In genomic region chrX:2135421-2135820, GRCh38 we compare ENCODE assay signal across 38 cellular contexts.
"Had no signal": no experiment of that assay in that cellular context is flagged by ENCODE, and none has a peak within 500 bp of the region (broad histone marks: within the 10 kb centered on the region; RNA-seq: fewer than 3 reads in every experiment).

No MANE protein-coding gene starts in this region.

- H3K27me3 Mint-ChIP-seq: activated naive CD4-positive, alpha-beta T cell treated with anti-CD3 and anti-CD28 coated beads, Interleukin-2, amount 10 ng/mL, durations not matched to agents 7 days and 5 days; activated naive CD4-positive, alpha-beta T cell treated with anti-CD3 and anti-CD28 coated beads, Interleukin-2, amount 50 U/mL, for 24 hours; activated naive CD8-positive, alpha-beta T cell treated with anti-CD3 and anti-CD28 coated beads for 36 hours; activated naive CD8-positive, alpha-beta T cell treated with anti-CD3 and anti-CD28 coated beads, Interleukin-2, amount 10 ng/mL, durations not matched to agents 7 days and 5 days; activated T-helper 17 cell treated with anti-CD3 and anti-CD28 coated beads, Interleukin-2, amount 50 U/mL, for 72 hours; central memory CD8-positive, alpha-beta T cell had no signal

- ATAC-seq: activated naive CD4-positive, alpha-beta T cell treated with anti-CD3 and anti-CD28 coated beads, Interleukin-2, amount 50 U/mL, for 72 hours; activated naive CD8-positive, alpha-beta T cell treated with anti-CD3 and anti-CD28 coated beads, Interleukin-2, amount 50 U/mL, for 24 hours; activated T-cell treated with anti-CD3 and anti-CD28 coated beads, Interleukin-2, amount 50 U/mL, for 4 hours; activated T-cell treated with anti-CD3 and anti-CD28 coated beads, Interleukin-2, amount 50 U/mL, for 72 hours; activated T-helper 17 cell treated with anti-CD3 and anti-CD28 coated beads, Interleukin-2, amount 50 U/mL, for 72 hours; body of pancreas had no signal

- H3K27ac ChIP-seq: adrenal gland, ascending aorta, body of pancreas, brain microvascular endothelial cell, breast epithelium, cardiac muscle cell had no signal

- H3K36me3 Mint-ChIP-seq: activated naive CD4-positive, alpha-beta T cell treated with anti-CD3 and anti-CD28 coated beads, Interleukin-2, amount 10 ng/mL, durations not matched to agents 7 days and 5 days; activated naive CD8-positive, alpha-beta T cell treated with anti-CD3 and anti-CD28 coated beads for 36 hours; activated naive CD8-positive, alpha-beta T cell treated with anti-CD3 and anti-CD28 coated beads, Interleukin-2, amount 10 ng/mL, durations not matched to agents 7 days and 5 days had no signal

- H3K9me3 ChIP-seq: adrenal gland, ascending aorta, body of pancreas, breast epithelium had no signal

- H3K36me3 ChIP-seq: adrenal gland, ascending aorta, brain microvascular endothelial cell, breast epithelium, cardiac muscle cell had no signal

- H3K4me3 ChIP-seq: adrenal gland, ascending aorta, body of pancreas, breast epithelium, cardiac muscle cell had no signal

- H3K27ac Mint-ChIP-seq: activated naive CD4-positive, alpha-beta T cell treated with anti-CD3 and anti-CD28 coated beads for 36 hours; activated naive CD4-positive, alpha-beta T cell treated with anti-CD3 and anti-CD28 coated beads, Interleukin-2, amount 10 ng/mL, durations not matched to agents 7 days and 5 days; activated naive CD4-positive, alpha-beta T cell treated with anti-CD3 and anti-CD28 coated beads, Interleukin-2, amount 50 U/mL, for 24 hours; activated naive CD4-positive, alpha-beta T cell treated with anti-CD3 and anti-CD28 coated beads, Interleukin-2, amount 50 U/mL, for 72 hours; activated naive CD8-positive, alpha-beta T cell; activated naive CD8-positive, alpha-beta T cell treated with anti-CD3 and anti-CD28 coated beads for 36 hours; activated naive CD8-positive, alpha-beta T cell treated with anti-CD3 and anti-CD28 coated beads, Interleukin-2, amount 10 ng/mL, durations not matched to agents 7 days and 5 days; activated naive CD8-positive, alpha-beta T cell treated with anti-CD3 and anti-CD28 coated beads, Interleukin-2, amount 50 U/mL, for 24 hours; activated T-cell treated with anti-CD3 and anti-CD28 coated beads, Interleukin-2, amount 50 U/mL, for 72 hours; activated T-helper 1 cell treated with anti-CD3 and anti-CD28 coated beads, Interleukin-12 subunit alpha, Interleukin-12 subunit beta, Interleukin-2, Interleukin-4 antibody, amounts not matched to agents 30 ng/mL and 10 ng/mL and 1 ng/mL, durations not matched to agents 14 hours and 24 hours and 36 hours; activated T-helper 17 cell treated with anti-CD3 and anti-CD28 coated beads, Interleukin-2, amount 50 U/mL, for 72 hours; activated T-helper 2 cell treated with anti-CD3 and anti-CD28 coated beads, Interferon-gamma antibody, Interleukin-2, Interleukin-4, amounts not matched to agents 10 μg/mL and 5 μg/mL and 100 μg/mL, durations not matched to agents 14 hours and 24 hours and 36 hours had no signal

- DNase-seq: activated effector memory CD4-positive, alpha-beta T cell treated with anti-CD3 and anti-CD28 coated beads, Interleukin-2, amount 50 U/mL, for 16 hours; activated effector memory CD4-positive, alpha-beta T cell treated with Interleukin-2 at 50 U/mL for 16 hours; activated gamma-delta T cell; activated gamma-delta T cell treated with Interleukin-2 at 50 U/mL for 16 hours; activated naive CD4-positive, alpha-beta T cell; activated naive CD4-positive, alpha-beta T cell treated with anti-CD3 and anti-CD28 coated beads for 36 hours; activated naive CD4-positive, alpha-beta T cell treated with anti-CD3 and anti-CD28 coated beads, Interleukin-2, amount 10 ng/mL, durations not matched to agents 7 days and 5 days; activated naive CD4-positive, alpha-beta T cell treated with anti-CD3 and anti-CD28 coated beads, Interleukin-2, amount 50 U/mL, for 16 hours; activated naive CD4-positive, alpha-beta T cell treated with Interleukin-2 at 50 U/mL for 16 hours; activated naive CD8-positive, alpha-beta T cell treated with anti-CD3 and anti-CD28 coated beads for 36 hours; activated naive CD8-positive, alpha-beta T cell treated with anti-CD3 and anti-CD28 coated beads, Interleukin-2, amount 10 ng/mL, durations not matched to agents 7 days and 5 days; activated naive CD8-positive, alpha-beta T cell treated with anti-CD3 and anti-CD28 coated beads, Interleukin-2, amount 50 U/mL, for 24 hours; activated T-cell treated with anti-CD3 and anti-CD28 coated beads, Interleukin-2, amount 50 U/mL, for 4 hours; activated T-cell treated with anti-CD3 and anti-CD28 coated beads, Interleukin-2, amount 50 U/mL, for 48 hours; activated T-cell treated with anti-CD3 and anti-CD28 coated beads, Interleukin-2, amount 50 U/mL, for 72 hours; adrenal gland; amniotic stem cell; amygdala; anterior cingulate cortex; aorta; body of pancreas; brain microvascular endothelial cell; caudate nucleus; central memory CD4-positive, alpha-beta T cell; cerebellar nuclear complex had no signal

- H3K27me3 ChIP-seq: adrenal gland, ascending aorta, body of pancreas, brain microvascular endothelial cell, breast epithelium, cardiac muscle cell had no signal

- H3K4me1 ChIP-seq: adrenal gland, ascending aorta, body of pancreas, breast epithelium had no signal

- H3K4me1 Mint-ChIP-seq: activated naive CD4-positive, alpha-beta T cell treated with anti-CD3 and anti-CD28 coated beads, Interleukin-2, amount 10 ng/mL, durations not matched to agents 7 days and 5 days; activated naive CD4-positive, alpha-beta T cell treated with anti-CD3 and anti-CD28 coated beads, Interleukin-2, amount 50 U/mL, for 24 hours; activated naive CD8-positive, alpha-beta T cell treated with anti-CD3 and anti-CD28 coated beads for 36 hours; activated naive CD8-positive, alpha-beta T cell treated with anti-CD3 and anti-CD28 coated beads, Interleukin-2, amount 10 ng/mL, durations not matched to agents 7 days and 5 days; activated naive CD8-positive, alpha-beta T cell treated with anti-CD3 and anti-CD28 coated beads, Interleukin-2, amount 50 U/mL, for 24 hours; activated T-helper 17 cell treated with anti-CD3 and anti-CD28 coated beads, Interleukin-2, amount 50 U/mL, for 72 hours; central memory CD8-positive, alpha-beta T cell had no signal

- H3K4me3 Mint-ChIP-seq: activated naive CD4-positive, alpha-beta T cell treated with anti-CD3 and anti-CD28 coated beads for 36 hours; activated naive CD4-positive, alpha-beta T cell treated with anti-CD3 and anti-CD28 coated beads, Interleukin-2, amount 10 ng/mL, durations not matched to agents 7 days and 5 days; activated naive CD4-positive, alpha-beta T cell treated with anti-CD3 and anti-CD28 coated beads, Interleukin-2, amount 50 U/mL, for 24 hours; activated naive CD8-positive, alpha-beta T cell; activated naive CD8-positive, alpha-beta T cell treated with anti-CD3 and anti-CD28 coated beads for 36 hours; activated naive CD8-positive, alpha-beta T cell treated with anti-CD3 and anti-CD28 coated beads, Interleukin-2, amount 10 ng/mL, durations not matched to agents 7 days and 5 days; activated naive CD8-positive, alpha-beta T cell treated with anti-CD3 and anti-CD28 coated beads, Interleukin-2, amount 50 U/mL, for 24 hours; activated T-cell treated with anti-CD3 and anti-CD28 coated beads, Interleukin-2, amount 50 U/mL, for 4 hours; activated T-cell treated with anti-CD3 and anti-CD28 coated beads, Interleukin-2, amount 50 U/mL, for 72 hours; activated T-helper 1 cell treated with anti-CD3 and anti-CD28 coated beads, Interleukin-12 subunit alpha, Interleukin-12 subunit beta, Interleukin-2, Interleukin-4 antibody, amounts not matched to agents 30 ng/mL and 10 ng/mL and 1 ng/mL, durations not matched to agents 14 hours and 24 hours and 36 hours; activated T-helper 17 cell treated with anti-CD3 and anti-CD28 coated beads, Interleukin-2, amount 50 U/mL, for 72 hours; central memory CD8-positive, alpha-beta T cell had no signal

- FAIRE-seq: astrocyte, bronchial epithelial cell, colon had no signal
